9 cellular contexts compared by ENCODE assay signal in genomic region chr9:34430843-34431437, GRCh38. TPM values are rescaled to one million over a fixed set of nuclear protein-coding genes. Genes with fewer than 3 reads are reported as not detected.
DNase-seq lines count a peak whose midpoint lies in the region; ATAC-seq and TF ChIP-seq lines count a peak whose summit lies in the region.
"Had no signal": no experiment of that assay in that cellular context is flagged by ENCODE, and none has a peak within 500 bp of the region (broad histone marks: within the 10 kb centered on the region; RNA-seq: fewer than 3 reads in every experiment).

No MANE protein-coding gene starts in this region.

- no peak overlapping the region for H3K4me3 Mint-ChIP-seq in activated CD4-positive, alpha-beta T cell treated with anti-CD3 and anti-CD28 coated beads, Interleukin-2, amount 10 ng/mL, durations not matched to agents 7 days and 5 days
- H3K4me3 Mint-ChIP-seq: CD4-positive, alpha-beta memory T cell had no signal

- no peaks in the 10 kb centered on the region for H3K36me3 Mint-ChIP-seq in activated CD4-positive, alpha-beta T cell treated with anti-CD3 and anti-CD28 coated beads, Interleukin-2, amount 10 ng/mL, durations not matched to agents 7 days and 5 days (ENCODE audit: low read depth)
- H3K36me3 Mint-ChIP-seq: CD4-positive, alpha-beta memory T cell had no signal

- POLR2A ChIA-PET in activated CD4-positive, alpha-beta T cell treated with anti-CD3 and anti-CD28 coated beads, Interleukin-2, amount 10 ng/mL, durations not matched to agents 7 days and 5 days (lab: Charles Lee) = no interaction called here

- no peak for ATAC-seq in HG03442 (IDR thresholded peaks at IDR 0.05; ENCODE audit: unreplicated experiment)

- no peaks in the 10 kb centered on the region for H3K9me3 Mint-ChIP-seq in activated CD4-positive, alpha-beta T cell treated with anti-CD3 and anti-CD28 coated beads, Interleukin-2, amount 10 ng/mL, durations not matched to agents 7 days and 5 days
- H3K9me3 Mint-ChIP-seq: CD4-positive, alpha-beta memory T cell had no signal

- H3K27me3 Mint-ChIP-seq in activated CD4-positive, alpha-beta T cell treated with anti-CD3 and anti-CD28 coated beads, Interleukin-2, amount 10 ng/mL, durations not matched to agents 7 days and 5 days = no peaks in the 10 kb centered on the region
- H3K27me3 Mint-ChIP-seq: CD4-positive, alpha-beta memory T cell had no signal

- peak; percentile 48 for DNase-seq in activated CD4-positive, alpha-beta T cell treated with anti-CD3 and anti-CD28 coated beads, Interleukin-2, amount 10 ng/mL, durations not matched to agents 7 days and 5 days
- no peak for DNase-seq in activated CD4-positive, alpha-beta T cell treated with anti-CD3 and anti-CD28 coated beads for 4 hours
- DNase-seq in NCI-H2171 treated with DMSO at 0.1 percent for 48 hours (lab: John Stamatoyannopoulos, UW) (peak; percentile 69), astrocyte of the cerebellum (ENCODE audit: low read depth) (peak; percentile 70), hypothalamus (lab: John Stamatoyannopoulos, UW) (peak in 30 of 51 donors; percentile 2 to 46 (median 20)), stromal cell of bone marrow (ENCODE audit: low read depth) (peak; percentile 70)
- no peak for DNase-seq in stimulated activated naive CD4-positive, alpha-beta T cell (lab: John Stamatoyannopoulos, UW)

- in situ Hi-C loops in astrocyte of the cerebellum (cut with HindIII; ENCODE audit: low sequenced_read_pairs) = no loop called here

- CTCF ChIA-PET in activated CD4-positive, alpha-beta T cell treated with anti-CD3 and anti-CD28 coated beads, Interleukin-2, amount 10 ng/mL, durations not matched to agents 7 days and 5 days (lab: Charles Lee) = interaction anchor here (0.5 to 1.6 kb wide), 5 partner anchors 14 to 246 kb away, joined by 3 to 4 read pairs (median 3); no protein-coding TSS in a partner anchor

- no peak overlapping the region for H3K27ac Mint-ChIP-seq in activated CD4-positive, alpha-beta T cell treated with anti-CD3 and anti-CD28 coated beads, Interleukin-2, amount 10 ng/mL, durations not matched to agents 7 days and 5 days
- H3K27ac Mint-ChIP-seq: CD4-positive, alpha-beta memory T cell had no signal

- H3K4me3 ChIP-seq in astrocyte of the cerebellum (ENCODE audit: low read depth, low read length) = no peak overlapping the region

- no peak for TF ChIP-seq CTCF in astrocyte of the cerebellum (IDR thresholded peaks at IDR 0.05; ENCODE audit: low read depth, low read length, missing control alignments)

- H3K4me1 Mint-ChIP-seq in activated CD4-positive, alpha-beta T cell treated with anti-CD3 and anti-CD28 coated beads, Interleukin-2, amount 10 ng/mL, durations not matched to agents 7 days and 5 days = no peaks in the 10 kb centered on the region

RNA-seq across cellular contexts. Expression of gene FAM219A, which starts 27.4 kb away (rescaled TPM):
- total RNA-seq in activated CD4-positive, alpha-beta T cell treated with anti-CD3 and anti-CD28 coated beads, Interleukin-2, amount 10 ng/mL, durations not matched to agents 7 days and 5 days = 10 to 100 TPM; 11.6 to 12.7 TPM

RNA-seq across cellular contexts. Expression of gene DNAI1, which starts 27.7 kb away (rescaled TPM):
- not detected for total RNA-seq in activated CD4-positive, alpha-beta T cell treated with anti-CD3 and anti-CD28 coated beads, Interleukin-2, amount 10 ng/mL, durations not matched to agents 7 days and 5 days
- total RNA-seq: CD4-positive, alpha-beta memory T cell had no signal

RNA-seq across cellular contexts. Expression of gene MYORG, which starts 54.2 kb away (rescaled TPM):
- 1 to 10 TPM; 2.7 to 2.8 TPM for total RNA-seq in activated CD4-positive, alpha-beta T cell treated with anti-CD3 and anti-CD28 coated beads, Interleukin-2, amount 10 ng/mL, durations not matched to agents 7 days and 5 days

Comparison
In these comparisons a context has a peak if more than half of its experiments do, and no peak if none do; other contexts are left out.
1. DNase-seq: peak in activated CD4-positive, alpha-beta T cell treated with anti-CD3 and anti-CD28 coated beads, Interleukin-2, amount 10 ng/mL, durations not matched to agents 7 days and 5 days (single experiment), NCI-H2171 treated with DMSO at 0.1 percent for 48 hours (single experiment), astrocyte of the cerebellum (single experiment), hypothalamus (30 of 51) and stromal cell of bone marrow (single experiment); none in activated CD4-positive, alpha-beta T cell treated with anti-CD3 and anti-CD28 coated beads for 4 hours (0 of 2) and stimulated activated naive CD4-positive, alpha-beta T cell (0 of 6).